In the genomic region with DNA sequence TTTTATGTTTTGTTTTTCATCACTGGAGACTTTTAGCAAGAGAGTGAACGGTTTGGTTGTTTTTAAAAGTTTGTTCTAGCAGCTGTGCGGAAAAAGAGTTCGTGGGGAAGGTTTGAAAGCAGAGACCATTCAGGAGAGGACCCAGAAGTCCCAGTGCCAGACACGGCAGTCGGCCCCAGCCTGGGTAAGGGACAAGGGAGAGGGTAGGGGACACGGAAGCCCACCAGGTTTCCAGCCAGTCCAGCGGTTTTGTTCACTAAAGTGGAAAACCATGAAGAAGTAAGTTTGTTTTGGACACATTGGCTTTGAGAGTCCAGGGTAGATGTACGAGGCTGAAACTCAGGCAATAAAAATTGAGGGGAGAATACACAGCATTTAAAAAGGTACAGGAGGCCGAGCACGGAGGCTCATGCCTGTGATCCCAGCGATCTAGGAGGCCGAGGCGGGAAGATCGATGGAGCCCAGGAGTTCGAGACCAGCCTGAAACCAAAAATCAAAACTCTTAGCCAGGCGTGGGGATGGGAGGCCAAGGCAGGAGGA, we compare ENCODE assay signal across 7 cellular contexts. TPM values are rescaled to one million over a fixed set of nuclear protein-coding genes. Genes with fewer than 3 reads are reported as not detected.
A peak's percentile ranks its signal among the peaks of the same experiment; 100 is the strongest.
DNase-seq lines count a peak whose midpoint lies in the region; ATAC-seq and TF ChIP-seq lines count a peak whose summit lies in the region.

No MANE protein-coding gene starts in this region.

- no peak for ATAC-seq in activated T-helper 17 cell treated with anti-CD3 and anti-CD28 coated beads, Interleukin-2, amount 50 U/mL, for 72 hours (replicated peaks)
- ATAC-seq in stimulated activated naive CD8-positive, alpha-beta T cell treated with anti-CD3 and anti-CD28 coated beads, Interleukin-15, amount 100 ng/mL, for 72 hours = no peak
- no peak for ATAC-seq in HG03097 (IDR thresholded peaks at IDR 0.05; ENCODE audit: low FRiP score, unreplicated experiment)

- no peaks in the 10 kb centered on the region for H3K9me3 Mint-ChIP-seq in activated T-helper 17 cell treated with anti-CD3 and anti-CD28 coated beads, Interleukin-2, amount 50 U/mL, for 72 hours
- H3K9me3 Mint-ChIP-seq in stimulated activated naive CD8-positive, alpha-beta T cell treated with anti-CD3 and anti-CD28 coated beads, Interleukin-15, amount 100 ng/mL, for 72 hours = no peaks in the 10 kb centered on the region

- H3K9me3 ChIP-seq in iPS-18c (ENCODE audit: control insufficient read depth, insufficient read depth, low read length) = no peaks in the 10 kb centered on the region

- no peaks in the 10 kb centered on the region for H3K27me3 Mint-ChIP-seq in activated T-helper 17 cell treated with anti-CD3 and anti-CD28 coated beads, Interleukin-2, amount 50 U/mL, for 72 hours
- H3K27me3 Mint-ChIP-seq in stimulated activated naive CD8-positive, alpha-beta T cell treated with anti-CD3 and anti-CD28 coated beads, Interleukin-15, amount 100 ng/mL, for 72 hours = no peaks in the 10 kb centered on the region

- DNase-seq in HFF-Myc (ENCODE audit: extremely low read depth, low read depth) (no peak), NCI-H524 (lab: John Stamatoyannopoulos, UW) (no peak), H4 (ENCODE audit: low spot score) (no peak)
- no peak for DNase-seq in stimulated activated naive CD8-positive, alpha-beta T cell treated with anti-CD3 and anti-CD28 coated beads, Interleukin-15, amount 100 ng/mL, for 72 hours

- H3K4me1 Mint-ChIP-seq in activated T-helper 17 cell treated with anti-CD3 and anti-CD28 coated beads, Interleukin-2, amount 50 U/mL, for 72 hours = peaks cover 51% of the 10 kb centered on the region
- peaks cover 50% of the 10 kb centered on the region for H3K4me1 Mint-ChIP-seq in stimulated activated naive CD8-positive, alpha-beta T cell treated with anti-CD3 and anti-CD28 coated beads, Interleukin-15, amount 100 ng/mL, for 72 hours

- H3K4me3 ChIP-seq in HFF-Myc (replicated peaks; ENCODE audit: low read depth, low read length) = peak overlapping the region; percentile 36
- H3K4me3 ChIP-seq in iPS-18c (ENCODE audit: insufficient read depth, low read depth, low read length) = peak overlapping the region; percentile 25; the same call in 1 of the 2 replicates

- H3K27ac Mint-ChIP-seq in activated T-helper 17 cell treated with anti-CD3 and anti-CD28 coated beads, Interleukin-2, amount 50 U/mL, for 72 hours = peak overlapping the region; percentile 99
- peak overlapping the region; percentile 81 to 89 for H3K27ac Mint-ChIP-seq in stimulated activated naive CD8-positive, alpha-beta T cell treated with anti-CD3 and anti-CD28 coated beads, Interleukin-15, amount 100 ng/mL, for 72 hours

- H3K36me3 Mint-ChIP-seq in activated T-helper 17 cell treated with anti-CD3 and anti-CD28 coated beads, Interleukin-2, amount 50 U/mL, for 72 hours (ENCODE audit: low read depth) = peaks cover 66% of the 10 kb centered on the region

- TF ChIP-seq CTCF in HFF-Myc (IDR thresholded peaks at IDR 0.05; ENCODE audit: low read depth, low read length, missing control alignments) = no peak

- peak overlapping the region; percentile 81 for H3K4me3 Mint-ChIP-seq in activated T-helper 17 cell treated with anti-CD3 and anti-CD28 coated beads, Interleukin-2, amount 50 U/mL, for 72 hours
- peak overlapping the region; percentile 79 to 83 for H3K4me3 Mint-ChIP-seq in stimulated activated naive CD8-positive, alpha-beta T cell treated with anti-CD3 and anti-CD28 coated beads, Interleukin-15, amount 100 ng/mL, for 72 hours

RNA-seq across cellular contexts. Expression of a gene that starts 36.4 kb away (rescaled TPM):
- 10 to 100 TPM; 50.3 to 54.7 TPM for total RNA-seq in activated T-helper 17 cell treated with anti-CD3 and anti-CD28 coated beads, Interleukin-2, amount 50 U/mL, for 72 hours
- total RNA-seq in H4 (2014; rRNA removed; shearing (Covaris generic)) = 35.7 and 40.5 TPM in 2 replicates

RNA-seq across cellular contexts. Expression of a gene that starts 56.8 kb away (rescaled TPM):
- 1 to 10 TPM; 1.9 to 2.5 TPM for total RNA-seq in activated T-helper 17 cell treated with anti-CD3 and anti-CD28 coated beads, Interleukin-2, amount 50 U/mL, for 72 hours
- 6.0 and 9.6 TPM in 2 replicates for total RNA-seq in H4 (2014; rRNA removed; shearing (Covaris generic))
